9 cellular contexts compared by ENCODE assay signal in the genomic region with DNA sequence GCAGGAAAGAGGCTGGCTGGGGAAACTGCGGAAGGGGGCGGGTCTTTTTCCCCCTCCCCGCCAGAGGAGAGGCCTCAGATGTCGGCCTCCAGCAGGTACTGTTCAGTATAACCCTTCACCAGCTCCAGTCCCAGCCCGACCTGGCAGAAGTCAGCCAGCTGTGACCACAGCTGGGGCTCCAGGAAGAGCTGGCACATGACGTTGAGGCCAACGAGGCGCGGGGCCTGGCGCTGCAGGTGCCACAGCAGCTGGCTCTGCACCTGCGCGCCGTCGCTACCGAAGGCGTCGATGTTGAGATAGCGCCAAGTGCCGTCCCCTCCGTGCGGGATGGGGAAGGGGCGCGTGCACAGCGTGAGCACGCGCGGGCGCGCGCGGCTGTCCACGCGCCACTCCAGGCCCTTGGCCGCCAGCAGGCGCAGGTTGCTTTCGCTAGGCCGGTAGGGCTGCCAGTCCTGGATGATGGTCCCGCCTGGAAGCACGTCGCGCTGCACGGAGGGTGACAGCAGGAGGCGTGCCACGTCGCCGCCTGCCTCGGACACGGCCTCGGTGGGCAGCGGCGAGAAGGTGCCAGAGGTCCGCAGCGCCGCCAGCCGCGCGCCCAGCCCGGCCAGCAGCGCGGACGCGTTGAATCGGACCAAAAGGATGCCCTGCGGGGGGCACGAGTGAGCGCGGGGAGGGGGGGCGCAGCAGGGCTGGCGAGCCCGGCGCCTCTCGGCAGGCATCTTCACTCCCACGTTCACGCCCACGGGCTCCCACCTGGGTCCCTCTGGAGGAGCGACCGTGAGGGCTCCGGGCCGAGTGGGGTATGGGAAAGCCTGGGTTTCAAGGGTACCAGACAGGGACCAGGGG. TPM values are rescaled to one million over a fixed set of nuclear protein-coding genes. Genes with fewer than 3 reads are reported as not detected.
DNase-seq lines count a peak whose midpoint lies in the region; ATAC-seq and TF ChIP-seq lines count a peak whose summit lies in the region.
"Had no signal": no experiment of that assay in that cellular context is flagged by ENCODE, and none has a peak within 500 bp of the region (broad histone marks: within the 10 kb centered on the region; RNA-seq: fewer than 3 reads in every experiment).

No MANE protein-coding gene starts in this region.

- no peaks in the 10 kb centered on the region for H3K9me3 Mint-ChIP-seq in Caco-2 (ENCODE audit: unreplicated experiment)

- peaks cover 33% of the 10 kb centered on the region for H3K4me1 Mint-ChIP-seq in Caco-2 (ENCODE audit: low read depth, unreplicated experiment)

- peaks cover 52% of the 10 kb centered on the region for H3K27me3 Mint-ChIP-seq in Caco-2 (ENCODE audit: insufficient read depth, unreplicated experiment)

- H3K27me3 ChIP-seq in Caco-2 (replicated peaks; ENCODE audit: control insufficient read depth, insufficient read depth, low read length), result peaks cover 10% of the 10 kb centered on the region
- no peaks in the 10 kb centered on the region for H3K27me3 ChIP-seq in Loucy (ENCODE audit: insufficient read depth, low read length, poor library complexity, severe bottlenecking)
- H3K27me3 ChIP-seq in WERI-Rb-1 (ENCODE audit: insufficient read depth, low read depth, severe bottlenecking), result peaks cover 91% of the 10 kb centered on the region
- H3K27me3 ChIP-seq in heart left ventricle, result peaks cover 60 to 100% (median 98%) of the 10 kb centered on the region in 9 donors

- intact Hi-C loops in Caco-2 (cut with micrococcal nuclease; ENCODE audit: unreplicated experiment) (no loop called here), mucosa of descending colon (cut with DNase I, micrococcal nuclease) (no loop called here), heart left ventricle (cut with DNase I) (no loop called here)

- peak overlapping the region; percentile 82 for H3K4me2 ChIP-seq in Loucy (ENCODE audit: low read depth, low read length, poor library complexity, severe bottlenecking)

- H3K9ac ChIP-seq in Loucy (ENCODE audit: low read depth, low read length, poor library complexity, severe bottlenecking), result peak overlapping the region; percentile 16

- H3K27ac ChIP-seq in WERI-Rb-1 (no peak overlapping the region), heart left ventricle (no peak overlapping the region)
- H3K27ac ChIP-seq: heart right ventricle had no signal

- H3K4me3 Mint-ChIP-seq in Caco-2 (ENCODE audit: unreplicated experiment), result peak overlapping the region; percentile 64

- H3K9me3 ChIP-seq in Caco-2 (no peaks in the 10 kb centered on the region), Loucy (ENCODE audit: insufficient read depth, low read depth, low read length) (no peaks in the 10 kb centered on the region), WERI-Rb-1 (ENCODE audit: severe bottlenecking) (peaks cover 9% of the 10 kb centered on the region), mucosa of descending colon (no peaks in the 10 kb centered on the region), heart left ventricle (no peaks in the 10 kb centered on the region)
- H3K9me3 ChIP-seq: heart right ventricle had no signal

- peak overlapping the region; percentile 53 for H3K27ac Mint-ChIP-seq in Caco-2 (ENCODE audit: unreplicated experiment)

- no peaks in the 10 kb centered on the region for H3K79me2 ChIP-seq in Loucy (ENCODE audit: insufficient read depth, low read length)

- peaks cover 26% of the 10 kb centered on the region for H3K4me1 ChIP-seq in Caco-2
- peaks cover 38% of the 10 kb centered on the region for H3K4me1 ChIP-seq in Loucy (ENCODE audit: insufficient read depth, low read length, poor library complexity, severe bottlenecking)
- peaks cover 28% of the 10 kb centered on the region for H3K4me1 ChIP-seq in mucosa of descending colon (ENCODE audit: low read depth)
- H3K4me1 ChIP-seq in heart left ventricle, result peaks cover 0 to 43% (median 22%) of the 10 kb centered on the region in 12 donors

- CTCF ChIA-PET in Caco-2 (lab: Charles Lee), result interaction anchor here (1.0 to 1.8 kb wide), 4 partner anchors 21 to 110 kb away, joined by 6 to 11 read pairs (median 6); no protein-coding TSS in a partner anchor

- no peaks in the 10 kb centered on the region for H3K9me2 ChIP-seq in Loucy (replicated peaks; ENCODE audit: low read depth, low read length)

- peak overlapping the region; percentile 13; the same call in 1 of the 2 replicates for H3K4me3 ChIP-seq in Caco-2 (ENCODE audit: low read depth, low read length)
- peak overlapping the region; percentile 61 for H3K4me3 ChIP-seq in Loucy (ENCODE audit: low read length, poor library complexity, severe bottlenecking)
- H3K4me3 ChIP-seq in WERI-Rb-1 (ENCODE audit: low read depth, low read length), result no peak overlapping the region
- no peak overlapping the region for H3K4me3 ChIP-seq in mucosa of descending colon
- peak overlapping the region in 3 of 12 donors; percentile 3 to 15 (median 11) for H3K4me3 ChIP-seq in heart left ventricle

- H3K36me3 ChIP-seq in Caco-2 (ENCODE audit: control insufficient read depth, insufficient read depth, low read length) (no peaks in the 10 kb centered on the region), Loucy (ENCODE audit: insufficient read depth, low read length) (no peaks in the 10 kb centered on the region), WERI-Rb-1 (no peaks in the 10 kb centered on the region), mucosa of descending colon (ENCODE audit: low read depth) (no peaks in the 10 kb centered on the region), heart left ventricle (no peaks in the 10 kb centered on the region)
- H3K36me3 ChIP-seq: heart right ventricle had no signal

- POLR2A ChIA-PET in Caco-2 (lab: Charles Lee), result interaction anchor here (0.6 to 0.7 kb wide), 2 partner anchors 10 to 1178 kb away, joined by 3 to 4 read pairs; no protein-coding TSS in a partner anchor

- 0 to 2% (median 2%) methylated on average over 51 to 79 of the region's 79 CpGs for WGBS in heart left ventricle, 4 donors

- TF ChIP-seq POLR2A in heart left ventricle (IDR thresholded peaks at IDR 0.05), result no peak

- DNase-seq in Caco-2 (no peak), WERI-Rb-1 (no peak), mucosa of descending colon (no peak), heart left ventricle (no peak), SW 1271 (lab: John Stamatoyannopoulos, UW) (no peak)
- DNase-seq: heart right ventricle had no signal

- ATAC-seq in mucosa of descending colon, result peak; percentile 26
- ATAC-seq in heart left ventricle, result no peak
- no peak for ATAC-seq in HG02938 (IDR thresholded peaks at IDR 0.05; ENCODE audit: unreplicated experiment)
- ATAC-seq in HG03432 (IDR thresholded peaks at IDR 0.05; ENCODE audit: unreplicated experiment), result no peak

- no TSS peak for BruUV-seq in Caco-2 (replicated peaks; lab: Mats Ljungman, UMichigan)

- TF ChIP-seq CTCF in Caco-2 (IDR thresholded peaks at IDR 0.05; ENCODE audit: insufficient read depth in 1 of 2, low read depth in 1 of 2, low read length in 1 of 2, severe bottlenecking in 1 of 2, unreplicated experiment in 1 of 2) (no peak), Loucy (conservative IDR thresholded peaks at IDR 0.05; ENCODE audit: low read length) (no peak), WERI-Rb-1 (IDR thresholded peaks at IDR 0.05; ENCODE audit: low read depth, low read length) (peak; percentile 28; the same call in 1 of the 2 replicates), mucosa of descending colon (IDR thresholded peaks at IDR 0.05) (no peak), heart left ventricle (IDR thresholded peaks at IDR 0.05) (no peak)

- no peak overlapping the region for H2AFZ ChIP-seq in Loucy (ENCODE audit: low read length)

- H4K20me1 ChIP-seq in Loucy (ENCODE audit: insufficient read depth, low read length, poor library complexity, severe bottlenecking), result no peaks in the 10 kb centered on the region

- H3F3A ChIP-seq in Loucy (ENCODE audit: low read depth), result no peaks in the 10 kb centered on the region

- no peaks in the 10 kb centered on the region for H3K36me3 Mint-ChIP-seq in Caco-2 (ENCODE audit: insufficient read depth, unreplicated experiment)

RNA-seq across cellular contexts. Expression of a gene that starts 6.9 kb away (rescaled TPM):
- total RNA-seq in Caco-2 (2022) (1.2 and 1.3 TPM in 2 replicates), mucosa of descending colon (under 1 TPM; 0.38 to 0.84 (median 0.46) TPM), heart left ventricle (under 1 TPM in 2 of 9 donors, not detected in 7; 0.09 to 0.19 TPM)
- under 1 TPM in 1 of 2 donors, not detected in 1; 0.14 TPM for polyA plus RNA-seq in heart left ventricle
- total RNA-seq: heart right ventricle had no signal

RNA-seq across cellular contexts. Expression of a gene that starts 7.9 kb away (rescaled TPM):
- total RNA-seq in Caco-2 (2022), result 0.19 TPM in 1 of 2 replicates, not detected in the other
- total RNA-seq in mucosa of descending colon, result not detected
- total RNA-seq in heart left ventricle, result under 1 TPM in 1 of 9 donors, not detected in 8; 0.23 TPM
- not detected for polyA plus RNA-seq in heart left ventricle
- total RNA-seq: heart right ventricle had no signal
- polyA plus RNA-seq: heart right ventricle had no signal

RNA-seq across cellular contexts. Expression of a gene that starts 18.0 kb away (rescaled TPM):
- total RNA-seq in Caco-2 (2022) (52.3 and 62.9 TPM in 2 replicates), mucosa of descending colon (10 to 100 TPM; 32.3 to 83.6 (median 63.9) TPM), heart left ventricle (10 to 100 TPM in 8 of 9 donors, 1 to 10 TPM in 1; 9.9 to 24.5 (median 12.8) TPM)
- 10 to 100 TPM; 15.9 to 41.8 TPM for polyA plus RNA-seq in heart left ventricle

RNA-seq across cellular contexts. Expression of a gene that starts 28.6 kb away (rescaled TPM):
- total RNA-seq in Caco-2 (2022) (6.3 and 8.1 TPM in 2 replicates), mucosa of descending colon (10 to 100 TPM; 27.9 to 66.2 (median 58.3) TPM), heart left ventricle (not detected)
- not detected for polyA plus RNA-seq in heart left ventricle
- total RNA-seq: heart right ventricle had no signal
- polyA plus RNA-seq: heart right ventricle had no signal

RNA-seq across cellular contexts. Expression of a gene that starts 45.2 kb away (rescaled TPM):
- total RNA-seq in Caco-2 (2022) (112 and 123 TPM in 2 replicates), mucosa of descending colon (10 to 100 TPM; 72.9 to 91.8 (median 87.2) TPM), heart left ventricle (10 to 100 TPM; 27.4 to 77.6 (median 42.0) TPM)
- 10 to 100 TPM; 22.2 to 55.2 TPM for polyA plus RNA-seq in heart left ventricle

Comparison
In these comparisons a context has a peak if more than half of its experiments do, and no peak if none do; other contexts are left out.
1. H3K4me3 ChIP-seq: peak in Caco-2 (single experiment) and Loucy (single experiment); none in WERI-Rb-1 (single experiment) and mucosa of descending colon (single experiment).